ENCODE assay signal across 1 cellular context in the genomic region with DNA sequence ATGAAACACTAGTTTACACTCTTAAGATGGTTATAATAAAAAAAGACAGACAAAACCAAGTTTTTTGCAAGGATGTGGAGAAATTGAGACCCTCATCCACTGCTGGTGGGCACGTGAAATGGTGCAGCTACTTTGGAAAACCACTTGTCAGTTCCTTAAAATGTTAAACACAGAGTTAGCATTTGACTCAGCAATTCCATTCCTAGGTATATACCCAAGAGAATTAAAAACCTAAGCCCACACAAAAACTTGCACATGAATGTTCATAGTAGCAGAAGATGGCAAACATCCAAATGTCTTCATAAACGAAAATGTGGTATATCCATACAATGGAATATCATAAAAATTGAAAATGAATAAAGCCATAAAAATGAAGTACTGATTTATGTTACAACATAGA.
TF ChIP-seq lines count a peak whose summit lies in the region.

No MANE protein-coding gene starts in this region.

TF ChIP-seq in WTC11, 78 proteins besides CTCF, POLR2A, EP300 and RAD21 (continued from another document):
- TF ChIP-seq, protein P1, sequence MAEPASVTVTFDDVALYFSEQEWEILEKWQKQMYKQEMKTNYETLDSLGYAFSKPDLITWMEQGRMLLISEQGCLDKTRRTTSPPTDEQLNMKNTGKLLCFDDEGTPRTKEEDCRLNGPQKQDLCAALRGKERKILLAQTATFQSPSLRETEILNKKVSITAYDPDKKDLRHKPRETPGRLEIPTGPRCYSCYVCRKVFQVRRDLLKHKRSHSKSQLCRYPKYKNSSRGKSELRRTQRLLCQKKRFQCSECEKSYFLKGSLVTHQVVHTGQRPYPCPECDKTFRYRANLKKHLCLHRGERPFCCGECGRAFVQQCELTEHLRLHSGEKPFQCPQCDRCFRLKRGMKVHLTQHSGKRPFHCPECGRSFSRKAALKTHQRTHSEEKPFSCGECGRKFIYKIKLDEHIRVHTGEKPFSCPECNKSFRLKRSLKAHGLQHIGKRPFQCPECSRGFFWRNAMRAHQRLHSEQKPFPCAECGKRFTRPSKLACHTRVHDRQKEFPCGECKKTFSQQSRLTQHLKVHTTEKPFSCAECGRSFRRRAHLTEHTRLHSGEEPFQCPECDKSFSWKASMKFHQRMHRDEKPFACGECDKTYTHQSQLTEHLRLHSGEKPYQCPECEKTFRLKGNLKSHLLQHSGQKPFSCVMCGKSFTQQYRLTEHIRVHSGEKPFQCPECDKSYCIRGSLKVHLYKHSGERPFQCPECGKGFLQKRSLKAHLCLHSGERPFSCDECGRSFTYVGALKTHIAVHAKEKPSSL (CRISPR knock-in tag; conservative IDR thresholded peaks at IDR 0.05) = no peak
- TF ChIP-seq SMAD3 (CRISPR knock-in tag; IDR thresholded peaks at IDR 0.05; ENCODE audit: borderline replicate concordance) = no peak
- no peak for TF ChIP-seq CREB1 (CRISPR knock-in tag; IDR thresholded peaks at IDR 0.05)
- TF ChIP-seq TP53 (CRISPR knock-in tag; IDR thresholded peaks at IDR 0.05) = no peak
- no peak for TF ChIP-seq EMX1 (CRISPR knock-in tag; IDR thresholded peaks at IDR 0.05)
- TF ChIP-seq ZNF138 (CRISPR knock-in tag; conservative IDR thresholded peaks at IDR 0.05) = no peak
